8 cellular contexts compared by ENCODE assay signal in genomic region chr2:197159681-197160211, GRCh38.
DNase-seq lines count a peak whose midpoint lies in the region; ATAC-seq, FAIRE-seq and TF ChIP-seq lines count a peak whose summit lies in the region.

No MANE protein-coding gene starts in this region.

- H3K4me1 Mint-ChIP-seq in activated CD4-positive, alpha-beta memory T cell treated with anti-CD3 and anti-CD28 coated beads, Interleukin-2, amount 10 ng/mL, durations not matched to agents 7 days and 5 days = peaks cover 73% of the 10 kb centered on the region
- H3K4me1 Mint-ChIP-seq in WTC11 = peaks cover 8% of the 10 kb centered on the region

- peak; percentile 59 for ATAC-seq in HG03060 (IDR thresholded peaks at IDR 0.05; ENCODE audit: low read depth, unreplicated experiment)
- ATAC-seq in WTC11 = no peak

- H3K4me3 Mint-ChIP-seq in activated CD4-positive, alpha-beta memory T cell treated with anti-CD3 and anti-CD28 coated beads, Interleukin-2, amount 10 ng/mL, durations not matched to agents 7 days and 5 days = no peak overlapping the region
- no peak overlapping the region for H3K4me3 Mint-ChIP-seq in WTC11

- FAIRE-seq in kidney (lab: Jason Lieb, UNC) = no peak

- H3K36me3 ChIP-seq in kidney (ENCODE audit: control insufficient read depth in 1 of 2, insufficient read depth in 2 of 2, low read length in 2 of 2) = no peaks in the 10 kb centered on the region

- H3K27ac ChIP-seq in kidney (ENCODE audit: low read depth in 2 of 2, low read length in 2 of 2) = no peak overlapping the region

- peaks cover 42% of the 10 kb centered on the region for H3K36me3 Mint-ChIP-seq in activated CD4-positive, alpha-beta memory T cell treated with anti-CD3 and anti-CD28 coated beads, Interleukin-2, amount 10 ng/mL, durations not matched to agents 7 days and 5 days (ENCODE audit: low read depth)
- no peaks in the 10 kb centered on the region for H3K36me3 Mint-ChIP-seq in WTC11

- peaks cover 0 to 4% of the 10 kb centered on the region in 2 donors for H3K4me1 ChIP-seq in kidney (ENCODE audit: control insufficient read depth in 1 of 2, insufficient read depth in 1 of 2, low read depth in 1 of 2, low read length in 2 of 2)

- peak; percentile 50 for DNase-seq in DMS53 (lab: John Stamatoyannopoulos, UW)
- DNase-seq in activated CD4-positive, alpha-beta memory T cell treated with anti-CD3 and anti-CD28 coated beads, Interleukin-2, amount 10 ng/mL, durations not matched to agents 7 days and 5 days = peak; percentile 52
- peak; percentile 92 for DNase-seq in kidney tubule cell (ENCODE audit: low spot score)
- no peak for DNase-seq in WTC11 (ENCODE audit: low spot score)
- no peak for DNase-seq in NCI-H2171 treated with DMSO at 0.1 percent for 48 hours (lab: John Stamatoyannopoulos, UW)
- DNase-seq in NCI-H1436 (lab: John Stamatoyannopoulos, UW) = no peak
- no peak for DNase-seq in kidney

- peaks cover 4% of the 10 kb centered on the region for H3K9me3 Mint-ChIP-seq in activated CD4-positive, alpha-beta memory T cell treated with anti-CD3 and anti-CD28 coated beads, Interleukin-2, amount 10 ng/mL, durations not matched to agents 7 days and 5 days
- 0 out of 2 replicates have a peak, but pooled peaks cover 4% of the 10 kb centered on the region for H3K9me3 Mint-ChIP-seq in WTC11

- peak overlapping the region; percentile 80 for H3K27ac Mint-ChIP-seq in activated CD4-positive, alpha-beta memory T cell treated with anti-CD3 and anti-CD28 coated beads, Interleukin-2, amount 10 ng/mL, durations not matched to agents 7 days and 5 days
- no peak overlapping the region for H3K27ac Mint-ChIP-seq in WTC11

- H3K27me3 Mint-ChIP-seq in activated CD4-positive, alpha-beta memory T cell treated with anti-CD3 and anti-CD28 coated beads, Interleukin-2, amount 10 ng/mL, durations not matched to agents 7 days and 5 days = no peaks in the 10 kb centered on the region
- H3K27me3 Mint-ChIP-seq in WTC11 (ENCODE audit: low read depth) = no peaks in the 10 kb centered on the region; the same call in 1 of the 2 replicates

- no peak for TF ChIP-seq CTCF in WTC11 (IDR thresholded peaks at IDR 0.05)
- TF ChIP-seq CTCF in kidney (IDR thresholded peaks at IDR 0.05; ENCODE audit: borderline replicate concordance, extremely low read depth, insufficient read depth) = no peak

- H3K4me3 ChIP-seq in kidney (ENCODE audit: low read length in 2 of 2) = no peak overlapping the region

- CTCF ChIA-PET in activated CD4-positive, alpha-beta memory T cell treated with anti-CD3 and anti-CD28 coated beads, Interleukin-2, amount 10 ng/mL, durations not matched to agents 7 days and 5 days (lab: Charles Lee) = interaction anchor here (0.9 to 3.0 kb wide), 6 partner anchors 8 to 148 kb away, joined by 3 to 20 read pairs (median 6); no protein-coding TSS in a partner anchor
- CTCF ChIA-PET in WTC11 (lab: Charles Lee) = no interaction called here

- intact Hi-C loops in kidney (cut with DNase I) = no loop called here

- no peak overlapping the region for H3K9ac ChIP-seq in kidney (ENCODE audit: low read length in 2 of 2)

- H3K9me3 ChIP-seq in kidney (ENCODE audit: control insufficient read depth in 1 of 2, low read length in 2 of 2) = no peaks in the 10 kb centered on the region

- POLR2A ChIA-PET in activated CD4-positive, alpha-beta memory T cell treated with anti-CD3 and anti-CD28 coated beads, Interleukin-2, amount 10 ng/mL, durations not matched to agents 7 days and 5 days (lab: Charles Lee) = interaction anchor here (0.8 to 1.2 kb wide), 3 partner anchors 14 to 169 kb away, joined by 3 to 5 read pairs (median 3); no protein-coding TSS in a partner anchor
- POLR2A ChIA-PET in WTC11 (lab: Charles Lee) = no interaction called here

TF ChIP-seq in WTC11, 78 proteins besides CTCF, POLR2A, EP300 and RAD21 (continues in another document):
- no peak for TF ChIP-seq SP1 (CRISPR knock-in tag; conservative IDR thresholded peaks at IDR 0.05)
- TF ChIP-seq NR3C1 (CRISPR knock-in tag; conservative IDR thresholded peaks at IDR 0.05; ENCODE audit: low read depth) = no peak
- TF ChIP-seq ZNF423 (CRISPR knock-in tag; IDR thresholded peaks at IDR 0.05) = no peak
- no peak for TF ChIP-seq ZNF317 (CRISPR knock-in tag; IDR thresholded peaks at IDR 0.05; ENCODE audit: borderline replicate concordance, low read depth)
- TF ChIP-seq FOXP4 (CRISPR knock-in tag; IDR thresholded peaks at IDR 0.05) = no peak
- TF ChIP-seq ATF1 (CRISPR knock-in tag; IDR thresholded peaks at IDR 0.05) = no peak
- no peak for TF ChIP-seq NFYB (CRISPR knock-in tag; conservative IDR thresholded peaks at IDR 0.05; ENCODE audit: low read depth)
- no peak for TF ChIP-seq ARID4B (CRISPR knock-in tag; IDR thresholded peaks at IDR 0.05; ENCODE audit: borderline replicate concordance)
- TF ChIP-seq E2F4 (CRISPR knock-in tag; IDR thresholded peaks at IDR 0.05; ENCODE audit: borderline replicate concordance, low read depth) = no peak

Comparison
In these comparisons a context has a peak if more than half of its experiments do, and no peak if none do; other contexts are left out.
1. DNase-seq: peak in DMS53 (single experiment), activated CD4-positive, alpha-beta memory T cell treated with anti-CD3 and anti-CD28 coated beads, Interleukin-2, amount 10 ng/mL, durations not matched to agents 7 days and 5 days (single experiment) and kidney tubule cell (single experiment); none in WTC11 (single experiment), NCI-H2171 treated with DMSO at 0.1 percent for 48 hours (single experiment), NCI-H1436 (single experiment) and kidney (single experiment).